In the genomic region with DNA sequence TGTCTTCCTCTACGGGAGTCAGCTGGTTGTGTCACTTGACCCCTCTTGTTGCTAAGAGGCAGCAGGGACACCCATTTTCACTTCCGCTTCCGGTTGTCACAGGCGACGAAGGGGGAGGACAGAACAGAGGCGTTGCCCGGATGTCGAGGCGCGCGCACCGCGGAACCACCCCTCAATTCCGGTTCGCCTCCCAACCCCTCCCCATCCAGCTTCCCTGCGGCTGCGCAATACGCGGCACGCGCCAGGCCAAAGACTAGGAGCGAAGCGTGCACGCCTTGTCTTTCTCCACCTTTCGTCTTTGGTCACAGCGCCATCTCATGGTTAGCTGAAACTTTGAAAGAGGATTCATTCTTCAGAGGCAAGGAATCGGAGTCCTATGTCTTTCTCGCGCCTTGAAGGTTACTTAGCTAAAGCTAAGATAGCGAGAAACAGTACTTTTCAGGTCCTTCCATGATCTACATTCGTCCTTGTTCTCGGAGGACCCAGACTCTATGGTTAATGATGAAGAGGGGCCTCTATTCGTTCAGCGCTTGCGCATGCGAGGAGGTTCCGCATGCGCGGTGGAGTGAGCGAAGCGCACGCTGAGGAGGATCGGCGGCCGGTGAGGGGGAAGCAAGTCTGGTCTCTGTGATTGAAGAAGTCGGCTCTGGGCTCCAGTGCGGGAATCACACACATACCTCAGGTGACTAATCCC, we compare ENCODE assay signal across 8 cellular contexts. TPM values are rescaled to one million over a fixed set of nuclear protein-coding genes. Genes with fewer than 3 reads are reported as not detected.
DNase-seq lines count a peak whose midpoint lies in the region; ATAC-seq, FAIRE-seq and TF ChIP-seq lines count a peak whose summit lies in the region.

A gene (minus strand): TSS at position 30 of the 694 bp plus-strand sequence. CDS start 106 bp downstream, outside the sequence.
A gene (plus strand): TSS at position 554 of the 694 bp plus-strand sequence. CDS start 4,440 bp downstream, outside the sequence.

- peak; percentile 62 to 90 for TF ChIP-seq POLR2A in gastrocnemius medialis (IDR thresholded peaks at IDR 0.05)

- peaks cover 17% of the 10 kb centered on the region for H3K27me3 Mint-ChIP-seq in brain

- FAIRE-seq in TTC549 (lab: Jason Lieb, UNC): peak; percentile 94

- TF ChIP-seq CTCF in brain (conservative IDR thresholded peaks at IDR 0.05) (peak; percentile 99 to 100), gastrocnemius medialis (IDR thresholded peaks at IDR 0.05 in 4 of 5, conservative IDR thresholded peaks at IDR 0.05 in 1 of 5) (peak; percentile 79 to 100 (median 95))

- peaks cover 48 to 51% of the 10 kb centered on the region in 2 donors for H3K4me1 ChIP-seq in gastrocnemius medialis

- no peaks in the 10 kb centered on the region for H3K9me3 ChIP-seq in gastrocnemius medialis

- peaks cover 11% of the 10 kb centered on the region for H3K36me3 Mint-ChIP-seq in brain

- in situ Hi-C loops in gastrocnemius medialis (cut with MboI; ENCODE audit: low sequenced_read_pairs in 4 of 4): no loop called here

- ATAC-seq in GM18517 (IDR thresholded peaks at IDR 0.05; ENCODE audit: unreplicated experiment) (peak; percentile 86), HG03060 (IDR thresholded peaks at IDR 0.05; ENCODE audit: low read depth, unreplicated experiment) (peak; percentile 82), gastrocnemius medialis (peak; percentile 94 to 96)

- peak within 1 kb of the TSS; percentile 72 to 99 (median 94) for H3K4me3 ChIP-seq in gastrocnemius medialis

- H3K36me3 ChIP-seq in gastrocnemius medialis: peaks cover 0 to 4% of the 10 kb centered on the region in 2 donors

- peaks cover 89% of the 10 kb centered on the region for H3K4me1 Mint-ChIP-seq in brain

- peak within 1 kb of the TSS; percentile 95 to 98 (median 98) for H3K27ac ChIP-seq in gastrocnemius medialis

- peak within 1 kb of the TSS; percentile 98 to 100 (median 99) for H3K27ac Mint-ChIP-seq in brain

- H3K9me3 Mint-ChIP-seq in brain: peaks cover 0 to 6% (median 0%) of the 10 kb centered on the region in 5 experiments

- H3K4me3 Mint-ChIP-seq in brain: peak within 1 kb of the TSS; percentile 94 to 100 (median 99)

- intact Hi-C loops in gastrocnemius medialis (cut with DNase I; ENCODE audit: low total_unique reads): loop anchor here (1.0 to 5.0 kb wide), 2 partner anchors 119 to 853 kb away; a partner anchor contains a TSS

- DNase-seq in 8988T (peak; percentile 66), NCI-H2107 (lab: John Stamatoyannopoulos, UW) (peak; percentile 99), iPS DF 4.7 (ENCODE audit: extremely low read depth, low spot score) (peak; percentile 97), gastrocnemius medialis (peak; percentile 99)

- no peaks in the 10 kb centered on the region for H3K27me3 ChIP-seq in gastrocnemius medialis

RNA-seq across cellular contexts. Expression of the first gene that starts in this region (rescaled TPM):
- 150 TPM for polyA plus RNA-seq in brain (ENCODE audit: insufficient read depth, low read depth, low replicate concordance)
- total RNA-seq in gastrocnemius medialis: 100 to 1,000 TPM in 1 of 4 donors, 10 to 100 TPM in 3; 69.8 to 126 (median 73.3) TPM

RNA-seq across cellular contexts. Expression of the second gene that starts in this region (rescaled TPM):
- polyA plus RNA-seq in brain (ENCODE audit: insufficient read depth, low read depth, low replicate concordance): 103 TPM
- total RNA-seq in gastrocnemius medialis: 100 to 1,000 TPM in 3 of 4 donors, 10 to 100 TPM in 1; 87.7 to 164 (median 129) TPM

Comparison
In these comparisons a context has a peak if more than half of its experiments do, and no peak if none do; other contexts are left out.
1. Peak in every context shown above with its lines: DNase-seq, ATAC-seq, H3K4me3 ChIP-seq and H3K27ac ChIP-seq.